In the genomic region with DNA sequence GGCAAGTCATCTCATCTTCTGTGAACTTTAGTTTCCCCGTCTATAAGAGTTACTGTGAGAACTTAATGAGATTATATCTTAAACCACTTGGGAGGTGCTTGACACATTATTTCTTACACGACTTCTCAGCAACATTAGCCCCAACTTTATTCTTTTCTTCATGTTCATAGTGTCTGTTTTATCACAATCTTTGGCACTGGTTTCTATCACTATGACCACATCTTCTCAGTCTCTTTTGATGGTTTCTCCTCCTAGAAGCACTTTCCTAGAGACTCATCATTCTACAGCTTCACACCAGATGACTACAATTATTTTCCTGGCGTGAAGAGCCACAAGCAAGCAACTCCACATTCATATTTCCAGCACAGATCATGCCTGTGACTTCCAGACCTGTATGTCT, we compare ENCODE assay signal across 28 cellular contexts.
"Had no signal": no experiment of that assay in that cellular context is flagged by ENCODE, and none has a peak within 500 bp of the region (broad histone marks: within the 10 kb centered on the region; RNA-seq: fewer than 3 reads in every experiment).

No MANE protein-coding gene starts in this region.

- H3K36me3 Mint-ChIP-seq: memory B cell; mesothelial cell of epicardium; stimulated activated memory B cell treated with anti-CD40 and anti-IgM and Interleukin-4, amounts not matched to agents 10 μg/mL and 1 μg/mL and 100 μg/mL, for 72 hours had no signal

- H3K4me1 Mint-ChIP-seq: mesothelial cell of epicardium had no signal

- H3K36me3 ChIP-seq: esophagus squamous epithelium, gastrocnemius medialis, ovary, sigmoid colon, thoracic aorta, tibial nerve, upper lobe of left lung had no signal

- ATAC-seq: gastrocnemius medialis; left lobe of liver; mucosa of descending colon; psoas muscle; right cardiac atrium; stimulated activated memory B cell treated with anti-CD40 and anti-IgM and Interleukin-4, amounts not matched to agents 10 μg/mL and 1 μg/mL and 100 μg/mL, for 72 hours; stimulated activated naive CD8-positive, alpha-beta T cell treated with anti-CD3 and anti-CD28 coated beads, Interleukin-15, Interleukin-2, amounts not matched to agents 100 U/mL and 50 U/mL, for 24 hours had no signal

- H3K4me3 ChIP-seq: coronary artery, esophagus squamous epithelium, gastrocnemius medialis, lung, mucosa of descending colon, ovary, psoas muscle, sigmoid colon, thoracic aorta, tibial nerve, upper lobe of left lung had no signal

- H3K9me3 Mint-ChIP-seq: memory B cell; mesothelial cell of epicardium; stimulated activated memory B cell treated with anti-CD40 and anti-IgM and Interleukin-4, amounts not matched to agents 10 μg/mL and 1 μg/mL and 100 μg/mL, for 72 hours had no signal

- H3K4me3 Mint-ChIP-seq: memory B cell; mesothelial cell of epicardium; stimulated activated memory B cell treated with anti-CD40 and anti-IgM and Interleukin-4, amounts not matched to agents 10 μg/mL and 1 μg/mL and 100 μg/mL, for 72 hours had no signal

- H3K9me3 ChIP-seq: esophagus squamous epithelium, gastrocnemius medialis, mucosa of descending colon, ovary, psoas muscle, sigmoid colon, thoracic aorta, tibial nerve, upper lobe of left lung had no signal

- H3K4me1 ChIP-seq: esophagus squamous epithelium, gastrocnemius medialis, psoas muscle, sigmoid colon, tibial nerve, upper lobe of left lung had no signal

- DNase-seq: dermis blood vessel endothelial cell; effector memory CD4-positive, alpha-beta T cell; erythroblast; esophagus squamous epithelium; foreskin fibroblast; gastrocnemius medialis; head of caudate nucleus; kidney; mucosa of descending colon; naive B cell; occipital lobe; ovary; posterior cingulate gyrus; psoas muscle; right cardiac atrium; sigmoid colon; stimulated activated CD4-positive, alpha-beta T cell treated with anti-CD3 and anti-CD28 coated beads, Interleukin-2, amount 100 ng/mL, for 24 hours; stimulated activated CD4-positive, alpha-beta T cell treated with anti-CD3 and anti-CD28 coated beads, Interleukin-4, amount 100 ng/mL, for 24 hours; stimulated activated naive CD8-positive, alpha-beta T cell treated with anti-CD3 and anti-CD28 coated beads, Interleukin-15, Interleukin-2, amounts not matched to agents 100 U/mL and 50 U/mL, for 24 hours; upper lobe of left lung had no signal

- H3K27ac ChIP-seq: coronary artery, esophagus squamous epithelium, gastrocnemius medialis, ovary, psoas muscle, sigmoid colon, thoracic aorta, tibial nerve, upper lobe of left lung had no signal

- H3K27me3 ChIP-seq: esophagus squamous epithelium, gastrocnemius medialis, ovary, sigmoid colon, tibial nerve, upper lobe of left lung had no signal

- H3K27ac Mint-ChIP-seq: memory B cell; mesothelial cell of epicardium; naive B cell; stimulated activated memory B cell treated with anti-CD40 and anti-IgM and Interleukin-4, amounts not matched to agents 10 μg/mL and 1 μg/mL and 100 μg/mL, for 72 hours had no signal

- H3K27me3 Mint-ChIP-seq: memory B cell; stimulated activated memory B cell treated with anti-CD40 and anti-IgM and Interleukin-4, amounts not matched to agents 10 μg/mL and 1 μg/mL and 100 μg/mL, for 72 hours had no signal
